1 cellular context compared by ENCODE assay signal in the genomic region with DNA sequence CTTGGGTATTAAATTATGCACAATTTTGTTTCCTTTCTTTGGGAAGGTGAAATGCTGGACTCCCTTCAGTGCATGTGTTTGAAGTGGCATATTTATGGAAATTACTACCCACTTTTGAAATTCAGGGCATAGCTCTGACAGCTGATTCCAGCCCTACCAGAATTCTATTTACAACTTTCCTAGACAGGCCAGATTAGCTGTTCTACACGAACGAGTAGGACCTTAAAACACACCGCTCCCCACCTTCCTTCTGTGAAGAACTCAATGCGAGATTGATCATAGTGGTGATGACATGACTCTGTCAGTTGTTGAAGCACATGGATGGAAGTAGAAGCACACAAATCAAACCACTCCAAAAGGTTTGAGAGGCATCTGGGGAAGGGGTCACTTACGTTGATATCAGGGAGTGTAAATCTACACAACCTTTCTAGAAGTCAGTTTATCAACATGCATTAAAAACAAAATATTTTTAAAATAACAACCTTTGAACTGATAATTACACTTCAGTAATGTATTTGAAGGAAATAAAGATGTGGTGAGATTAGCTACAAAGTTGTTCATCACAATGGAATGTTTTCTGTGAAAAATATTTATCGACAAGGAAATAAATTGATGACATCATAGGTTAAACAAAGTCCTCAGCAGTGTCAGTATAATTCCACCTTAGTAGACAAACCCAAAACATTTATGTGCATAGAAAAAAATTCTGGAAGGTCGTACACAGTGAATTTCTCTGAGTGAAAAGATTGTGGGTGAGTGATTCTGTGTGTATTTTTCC.
TF ChIP-seq lines count a peak whose summit lies in the region.

No MANE protein-coding gene starts in this region.

TF ChIP-seq in GM12878, 131 proteins besides CTCF, POLR2A, EP300 and RAD21:
- TF ChIP-seq ATF7 (IDR thresholded peaks at IDR 0.05; ENCODE audit: low read depth) (0 out of 2 replicates have a peak, but pooled peaks have one; percentile 40), ASH2L (IDR thresholded peaks at IDR 0.05; ENCODE audit: borderline replicate concordance, low read depth) (no peak)
